Comparison of ENCODE assay signal across 18 cellular contexts in genomic region chr4:47494124-47494430, GRCh38. TPM values are rescaled to one million over a fixed set of nuclear protein-coding genes. Genes with fewer than 3 reads are reported as not detected.
DNase-seq lines count a peak whose midpoint lies in the region; ATAC-seq, FAIRE-seq and TF ChIP-seq lines count a peak whose summit lies in the region.
"Had no signal": no experiment of that assay in that cellular context is flagged by ENCODE, and none has a peak within 500 bp of the region (broad histone marks: within the 10 kb centered on the region; RNA-seq: fewer than 3 reads in every experiment).

No MANE protein-coding gene starts in this region.

- POLR2A ChIA-PET in HepG2 (lab: Yijun Ruan, JAX), result no interaction called here

- H3K36me3 ChIP-seq in HepG2 (replicated peaks in 1 of 2; ENCODE audit: control insufficient read depth in 1 of 2, insufficient read depth in 2 of 2, low read length in 2 of 2), result no peaks in the 10 kb centered on the region
- H3K36me3 ChIP-seq: SJSA1 had no signal

- H3K9ac ChIP-seq in HepG2 (ENCODE audit: insufficient read depth, low read depth, low read length), result no peak overlapping the region

- peak; percentile 2 for ATAC-seq in GM18870 (IDR thresholded peaks at IDR 0.05; ENCODE audit: unreplicated experiment)
- peak; percentile 3 for ATAC-seq in HG02938 (IDR thresholded peaks at IDR 0.05; ENCODE audit: unreplicated experiment)
- ATAC-seq in HepG2, result no peak
- ATAC-seq in HG03442 (IDR thresholded peaks at IDR 0.05; ENCODE audit: unreplicated experiment), result no peak
- ATAC-seq: CD8-positive, alpha-beta T cell; GM23338 had no signal

- no peak for TF ChIP-seq POLR2A in HepG2 (IDR thresholded peaks at IDR 0.05; ENCODE audit: insufficient read depth in 1 of 2, low read depth in 2 of 2, low read length in 2 of 2)

- TF ChIP-seq RAD21 in HepG2 (CRISPR knock-in tag; IDR thresholded peaks at IDR 0.05), result no peak

- no TSS peak for BruUV-seq in HepG2 (replicated peaks; lab: Mats Ljungman, UMichigan)

- CTCF ChIA-PET in HepG2 (lab: Yijun Ruan, JAX; ENCODE audit: low intra/inter-chr PET ratio, low total read pairs), result no interaction called here

- 66% methylated on average over 4 of the region's 4 CpGs for WGBS in HepG2 (ENCODE audit: low lambda C conversion rate)

- no peak for FAIRE-seq in HepG2 (lab: Jason Lieb, UNC)

- no peak overlapping the region for H2AFZ ChIP-seq in HepG2 (ENCODE audit: low read length)
- H2AFZ ChIP-seq: GM23338 had no signal

- no peaks in the 10 kb centered on the region for H3K9me3 ChIP-seq in HepG2 (ENCODE audit: low read length)
- H3K9me3 ChIP-seq: SJSA1 had no signal

- no peaks in the 10 kb centered on the region for H3K79me2 ChIP-seq in HepG2 (ENCODE audit: insufficient read depth, low read length)

- H3K27me3 ChIP-seq in HepG2 (ENCODE audit: control insufficient read depth in 1 of 2, insufficient read depth in 2 of 2, low read length in 2 of 2), result no peaks in the 10 kb centered on the region
- H3K27me3 ChIP-seq: SJSA1 had no signal

- TF ChIP-seq CTCF in coronary artery (IDR thresholded peaks at IDR 0.05) (no peak), HepG2 (CRISPR knock-in tag; IDR thresholded peaks at IDR 0.05) (no peak)

- no peaks in the 10 kb centered on the region for H4K20me1 ChIP-seq in HepG2 (ENCODE audit: insufficient read depth, low read length)

- H3K4me3 ChIP-seq in coronary artery (peak overlapping the region; percentile 7), HepG2 (replicated peaks in 1 of 3; ENCODE audit: insufficient read depth in 1 of 3, low read depth in 2 of 3, low read length in 3 of 3) (no peak overlapping the region)
- H3K4me3 ChIP-seq: GM23338, SJSA1 had no signal

- no peaks in the 10 kb centered on the region for H3K4me1 ChIP-seq in HepG2 (ENCODE audit: insufficient read depth, low read length)
- H3K4me1 ChIP-seq: SJSA1 had no signal

- peak overlapping the region in 1 of 2 donors; percentile 6 for H3K27ac ChIP-seq in coronary artery
- H3K27ac ChIP-seq in HepG2 (ENCODE audit: extremely low read length, insufficient read depth, low read length), result no peak overlapping the region
- H3K27ac ChIP-seq: RWPE1, SJSA1 had no signal

- TF ChIP-seq EP300 in HepG2 (IDR thresholded peaks at IDR 0.05; ENCODE audit: low read depth in 2 of 2, low read length in 2 of 2) (no peak), HepG2 (CRISPR knock-in tag; IDR thresholded peaks at IDR 0.05; ENCODE audit: borderline replicate concordance) (no peak)

- in situ Hi-C loops in HepG2 (cut with HindIII; ENCODE audit: extremely low pct_ligation_motif_present, low pct_unique_long_range_greater_than_20kb), result no loop called here

- no peak overlapping the region for H3K4me2 ChIP-seq in HepG2 (ENCODE audit: low read depth, low read length)
- H3K4me2 ChIP-seq: GM23338 had no signal

- DNase-seq in coronary artery (ENCODE audit: low spot score) (no peak), HepG2 (ENCODE audit: low spot score) (no peak), NCI-H2227 treated with DMSO at 0.1 percent for 48 hours (lab: John Stamatoyannopoulos, UW) (no peak)
- no peak for DNase-seq in stimulated activated CD4-positive, alpha-beta T cell treated with anti-CD3 and anti-CD28 coated beads, Interleukin-4, amount 100 ng/mL, for 4 hours
- DNase-seq: CD8-positive, alpha-beta T cell; NCI-H1436 treated with DMSO at 0.1 percent for 48 hours; NCI-H2081 treated with DMSO at 0.1 percent for 48 hours; NCI-H226; NK-92 treated with Interleukin-12 subunit alpha and Interleukin-12 subunit beta, amount 100 ng/mL, for 24 hours; OCI-M1; SW 1271 had no signal

- intact Hi-C loops in HepG2 (cut with micrococcal nuclease; ENCODE audit: unreplicated experiment), result no loop called here

TF ChIP-seq in HepG2, 621 proteins besides CTCF, POLR2A, EP300 and RAD21 (continues in another document):
- TF ChIP-seq ZBTB43 (CRISPR knock-in tag; conservative IDR thresholded peaks at IDR 0.05), result no peak
- TF ChIP-seq SUZ12 (IDR thresholded peaks at IDR 0.05; ENCODE audit: low read depth, low read length), result no peak
- TF ChIP-seq ZNF331 (CRISPR knock-in tag; IDR thresholded peaks at IDR 0.05), result no peak
- TF ChIP-seq THRA (CRISPR knock-in tag; IDR thresholded peaks at IDR 0.05; ENCODE audit: borderline replicate concordance), result no peak
- TF ChIP-seq GATAD2A (CRISPR knock-in tag; IDR thresholded peaks at IDR 0.05), result no peak

RNA-seq across cellular contexts. Expression of gene ATP10D, which starts 9.0 kb away (rescaled TPM):
- total RNA-seq in HepG2 (2016; rRNA removed; fragmentation: Illumina TruSeq; extraction: Trizol), result 5.2 and 9.8 TPM in 2 replicates
- total RNA-seq in HepG2 (2016; cell fraction: cytosol; rRNA removed; fragmentation: Illumina TruSeq; extraction: Trizol; ENCODE audit: low read depth), result 0.97 and 1.0 TPM in 2 replicates
- total RNA-seq in HepG2 (2016; cell fraction: insoluble cytoplasmic fraction; rRNA removed; fragmentation: Illumina TruSeq; extraction: Trizol), result 5.4 and 8.4 TPM in 2 replicates
- total RNA-seq in HepG2 (2016; cell fraction: membrane; rRNA removed; fragmentation: Illumina TruSeq; extraction: Trizol), result 1.8 and 2.2 TPM in 2 replicates
- 15.8 and 16.4 TPM in 2 replicates for total RNA-seq in HepG2 (2016; cell fraction: nucleus; rRNA removed; fragmentation: Illumina TruSeq; extraction: Trizol)
- polyA plus RNA-seq in HepG2 (2011; rRNA removed), result 2.2 and 3.4 TPM in 2 replicates
- 1.2 and 3.3 TPM in 2 replicates for polyA plus RNA-seq in HepG2 (2011; cell fraction: cytosol; rRNA removed)
- polyA plus RNA-seq in HepG2 (2011; cell fraction: nucleus; rRNA removed), result 2.2 and 2.6 TPM in 2 replicates
- 0.78 and 1.7 TPM in 2 replicates for polyA plus RNA-seq in HepG2 (2012)
- 0.28 and 0.29 TPM in 2 replicates for polyA plus RNA-seq in HepG2 (2016; cell fraction: cytosol; fragmentation: Illumina TruSeq; extraction: Trizol; ENCODE audit: low read depth)
- 3.1 and 4.5 TPM in 2 replicates for polyA plus RNA-seq in HepG2 (2016; cell fraction: insoluble cytoplasmic fraction; fragmentation: Illumina TruSeq; extraction: Trizol; ENCODE audit: low read depth)
- 0.54 and 1.1 TPM in 2 replicates for polyA plus RNA-seq in HepG2 (2016; cell fraction: membrane; fragmentation: Illumina TruSeq; extraction: Trizol; ENCODE audit: low read depth)
- 10.4 and 11.5 TPM in 2 replicates for polyA plus RNA-seq in HepG2 (2016; cell fraction: nucleus; fragmentation: Illumina TruSeq; extraction: Trizol; ENCODE audit: insufficient read depth, low read depth)
- 15.9 and 46.4 TPM in 2 replicates for polyA minus RNA-seq in HepG2 (2011; rRNA and poly(A)+ RNA removed; ENCODE audit: low replicate concordance)
- polyA minus RNA-seq in HepG2 (2011; cell fraction: cytosol; rRNA and poly(A)+ RNA removed), result 3.1 and 3.3 TPM in 2 replicates
- 9.0 and 10.7 TPM in 2 replicates for polyA minus RNA-seq in HepG2 (2011; cell fraction: nucleus; rRNA and poly(A)+ RNA removed)
- total RNA-seq: HT-29 had no signal

RNA-seq across cellular contexts. Expression of gene COMMD8, which starts 30.6 kb away (rescaled TPM):
- total RNA-seq in HepG2 (2016; rRNA removed; fragmentation: Illumina TruSeq; extraction: Trizol), result 20.3 and 32.7 TPM in 2 replicates
- total RNA-seq in HepG2 (2016; cell fraction: cytosol; rRNA removed; fragmentation: Illumina TruSeq; extraction: Trizol; ENCODE audit: low read depth), result 6.5 and 6.6 TPM in 2 replicates
- total RNA-seq in HepG2 (2016; cell fraction: insoluble cytoplasmic fraction; rRNA removed; fragmentation: Illumina TruSeq; extraction: Trizol), result 20.6 and 32.7 TPM in 2 replicates
- 12.0 and 12.7 TPM in 2 replicates for total RNA-seq in HepG2 (2016; cell fraction: membrane; rRNA removed; fragmentation: Illumina TruSeq; extraction: Trizol)
- total RNA-seq in HepG2 (2016; cell fraction: nucleus; rRNA removed; fragmentation: Illumina TruSeq; extraction: Trizol), result 8.3 and 10.5 TPM in 2 replicates
- 5.1 and 7.1 TPM in 2 replicates for polyA plus RNA-seq in HepG2 (2011; rRNA removed)
- polyA plus RNA-seq in HepG2 (2011; cell fraction: cytosol; rRNA removed), result 1.8 and 3.1 TPM in 2 replicates
- 0.88 and 2.4 TPM in 2 replicates for polyA plus RNA-seq in HepG2 (2011; cell fraction: nucleus; rRNA removed)
- 7.7 and 7.8 TPM in 2 replicates for polyA plus RNA-seq in HepG2 (2012)
- polyA plus RNA-seq in HepG2 (2016; cell fraction: cytosol; fragmentation: Illumina TruSeq; extraction: Trizol; ENCODE audit: low read depth), result 8.2 and 8.5 TPM in 2 replicates
- 32.4 and 37.3 TPM in 2 replicates for polyA plus RNA-seq in HepG2 (2016; cell fraction: insoluble cytoplasmic fraction; fragmentation: Illumina TruSeq; extraction: Trizol; ENCODE audit: low read depth)
- 12.5 and 13.7 TPM in 2 replicates for polyA plus RNA-seq in HepG2 (2016; cell fraction: membrane; fragmentation: Illumina TruSeq; extraction: Trizol; ENCODE audit: low read depth)
- 15.2 and 15.6 TPM in 2 replicates for polyA plus RNA-seq in HepG2 (2016; cell fraction: nucleus; fragmentation: Illumina TruSeq; extraction: Trizol; ENCODE audit: insufficient read depth, low read depth)
- 0.16 and 1.5 TPM in 2 replicates for polyA minus RNA-seq in HepG2 (2011; rRNA and poly(A)+ RNA removed; ENCODE audit: low replicate concordance)
- polyA minus RNA-seq in HepG2 (2011; cell fraction: cytosol; rRNA and poly(A)+ RNA removed), result 2.8 and 3.3 TPM in 2 replicates
- polyA minus RNA-seq in HepG2 (2011; cell fraction: nucleus; rRNA and poly(A)+ RNA removed), result 4.5 and 6.3 TPM in 2 replicates

Comparison
In these comparisons a context has a peak if more than half of its experiments do, and no peak if none do; other contexts are left out.
1. ATAC-seq: peak in GM18870 (single experiment) and HG02938 (single experiment); none in HepG2 (single experiment) and HG03442 (single experiment).